17 cellular contexts compared by ENCODE assay signal in genomic region chr9:84917366-84918063, GRCh38.
DNase-seq lines count a peak whose midpoint lies in the region; ATAC-seq lines count a peak whose summit lies in the region.
"Had no signal": no experiment of that assay in that cellular context is flagged by ENCODE, and none has a peak within 500 bp of the region (broad histone marks: within the 10 kb centered on the region; RNA-seq: fewer than 3 reads in every experiment).

No MANE protein-coding gene starts in this region.

- DNase-seq in DMS153 (lab: John Stamatoyannopoulos, UW) = peak; percentile 87
- peak; percentile 78 for DNase-seq in NCI-H2081 treated with DMSO at 0.1 percent for 48 hours (lab: John Stamatoyannopoulos, UW)
- DNase-seq in caudate nucleus (lab: John Stamatoyannopoulos, UW) = peak in 28 of 61 donors; percentile 9 to 84 (median 40)
- peak; percentile 48 for DNase-seq in middle frontal gyrus (ENCODE audit: extremely low spot score, low spot score)
- DNase-seq in activated CD4-positive, alpha-beta T cell treated with anti-CD3 and anti-CD28 coated beads for 1 hour = no peak
- DNase-seq in NCI-H1694 (lab: John Stamatoyannopoulos, UW) = no peak
- no peak for DNase-seq in activated T-cell treated with anti-CD3 and anti-CD28 coated beads, Interleukin-2, amount 50 U/mL, for 4 hours
- DNase-seq: activated CD8-positive, alpha-beta memory T cell treated with anti-CD3 and anti-CD28 coated beads, Interleukin-2, amount 50 U/mL, for 4 hours; central memory CD4-positive, alpha-beta T cell; MG63; NCI-H446 treated with DMSO at 0.1 percent for 48 hours; stimulated activated naive B cell treated with anti-CD40 and anti-IgM and Interleukin-4, amounts not matched to agents 10 μg/mL and 1 μg/mL and 100 μg/mL, for 72 hours had no signal

- no peak overlapping the region for H3K4me3 Mint-ChIP-seq in activated T-cell treated with anti-CD3 and anti-CD28 coated beads, Interleukin-2, amount 50 U/mL, for 4 hours
- H3K4me3 Mint-ChIP-seq: natural killer cell treated with Interleukin-12 subunit alpha and Interleukin-12 subunit beta and Interleukin-15 and Interleukin-18, amount 100 ng/mL, for 72 hours; stimulated activated naive B cell treated with anti-CD40 and anti-IgM and Interleukin-4, amounts not matched to agents 10 μg/mL and 1 μg/mL and 100 μg/mL, for 72 hours; T-helper 1 cell treated with Interleukin-12 subunit alpha and Interleukin-12 subunit beta and Interleukin-4 antibody, amounts not matched to agents 30 μg/mL and 1 μg/mL, for 36 hours had no signal

- no peaks in the 10 kb centered on the region for H3K9me3 Mint-ChIP-seq in activated T-cell treated with anti-CD3 and anti-CD28 coated beads, Interleukin-2, amount 50 U/mL, for 4 hours
- H3K9me3 Mint-ChIP-seq: natural killer cell treated with Interleukin-12 subunit alpha and Interleukin-12 subunit beta and Interleukin-15 and Interleukin-18, amount 100 ng/mL, for 72 hours; T-helper 1 cell treated with Interleukin-12 subunit alpha and Interleukin-12 subunit beta and Interleukin-4 antibody, amounts not matched to agents 30 μg/mL and 1 μg/mL, for 36 hours had no signal

- H3K27ac ChIP-seq in caudate nucleus (ENCODE audit: low read depth, low read length) = peak overlapping the region; percentile 5
- H3K27ac ChIP-seq: vagina had no signal

- no peaks in the 10 kb centered on the region for H3K27me3 Mint-ChIP-seq in activated T-cell treated with anti-CD3 and anti-CD28 coated beads, Interleukin-2, amount 50 U/mL, for 4 hours (ENCODE audit: low read depth)

- no peaks in the 10 kb centered on the region for H3K36me3 Mint-ChIP-seq in activated T-cell treated with anti-CD3 and anti-CD28 coated beads, Interleukin-2, amount 50 U/mL, for 4 hours (ENCODE audit: insufficient read depth)
- H3K36me3 Mint-ChIP-seq: natural killer cell treated with Interleukin-12 subunit alpha and Interleukin-12 subunit beta and Interleukin-15 and Interleukin-18, amount 100 ng/mL, for 72 hours; stimulated activated naive B cell treated with anti-CD40 and anti-IgM and Interleukin-4, amounts not matched to agents 10 μg/mL and 1 μg/mL and 100 μg/mL, for 72 hours had no signal

- ATAC-seq in activated T-cell treated with anti-CD3 and anti-CD28 coated beads, Interleukin-2, amount 50 U/mL, for 4 hours = no peak
- no peak for ATAC-seq in HG03354 (IDR thresholded peaks at IDR 0.05; ENCODE audit: poor library complexity, severe bottlenecking, unreplicated experiment)
- ATAC-seq: activated CD4-positive, CD25-positive, alpha-beta regulatory T cell treated with anti-CD3 and anti-CD28 coated beads, Interleukin-2, amount 50 U/mL, for 24 hours; natural killer cell treated with Interleukin-12 subunit alpha and Interleukin-12 subunit beta and Interleukin-15 and Interleukin-18, amount 100 ng/mL, for 72 hours; stimulated activated naive B cell treated with anti-CD40 and anti-IgM and Interleukin-4, amounts not matched to agents 10 μg/mL and 1 μg/mL and 100 μg/mL, for 72 hours had no signal

- no peaks in the 10 kb centered on the region for H3K4me1 Mint-ChIP-seq in activated T-cell treated with anti-CD3 and anti-CD28 coated beads, Interleukin-2, amount 50 U/mL, for 4 hours (ENCODE audit: low read depth)
- H3K4me1 Mint-ChIP-seq: stimulated activated naive B cell treated with anti-CD40 and anti-IgM and Interleukin-4, amounts not matched to agents 10 μg/mL and 1 μg/mL and 100 μg/mL, for 72 hours had no signal

Comparison
In these comparisons a context has a peak if more than half of its experiments do, and no peak if none do; other contexts are left out.
1. DNase-seq: peak in DMS153 (single experiment), NCI-H2081 treated with DMSO at 0.1 percent for 48 hours (single experiment) and middle frontal gyrus (single experiment); none in activated CD4-positive, alpha-beta T cell treated with anti-CD3 and anti-CD28 coated beads for 1 hour (single experiment), NCI-H1694 (single experiment) and activated T-cell treated with anti-CD3 and anti-CD28 coated beads, Interleukin-2, amount 50 U/mL, for 4 hours (single experiment).